In the genomic region with DNA sequence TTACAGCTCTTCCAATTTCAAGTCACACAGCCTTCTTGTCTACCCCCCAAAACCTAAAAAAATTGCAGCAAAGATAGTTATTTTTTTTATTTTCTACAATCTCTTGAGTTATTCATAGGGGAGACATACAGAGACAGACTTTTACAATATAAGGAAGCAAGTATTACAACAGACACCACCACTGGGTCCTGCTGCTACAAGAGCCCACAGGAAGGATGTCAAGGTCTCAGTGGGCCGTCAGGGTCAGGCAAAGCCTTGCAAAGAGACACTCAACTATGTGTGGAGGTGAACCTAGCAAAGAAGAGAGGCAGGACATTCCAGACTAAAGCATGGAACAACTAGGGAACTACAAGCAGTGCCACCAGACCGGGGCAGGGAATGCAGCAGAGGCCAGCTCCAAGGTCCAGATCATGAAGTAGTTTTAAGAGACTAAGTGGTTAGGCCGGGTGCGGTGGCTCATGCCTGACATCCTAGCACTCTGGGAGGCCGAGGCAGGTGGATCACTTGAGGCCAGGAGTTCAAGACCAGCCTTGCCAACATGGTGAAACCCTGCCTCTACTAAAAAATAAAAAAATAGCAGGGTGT, we compare ENCODE assay signal across 15 cellular contexts. TPM values are rescaled to one million over a fixed set of nuclear protein-coding genes. Genes with fewer than 3 reads are reported as not detected.
DNase-seq lines count a peak whose midpoint lies in the region; ATAC-seq, FAIRE-seq and TF ChIP-seq lines count a peak whose summit lies in the region.
"Had no signal": no experiment of that assay in that cellular context is flagged by ENCODE, and none has a peak within 500 bp of the region (broad histone marks: within the 10 kb centered on the region; RNA-seq: fewer than 3 reads in every experiment).

No MANE protein-coding gene starts in this region.

- H3K9ac ChIP-seq in K562 (ENCODE audit: insufficient read depth in 1 of 2, low read depth in 2 of 2, low read length in 2 of 2) = no peak overlapping the region

- CTCF ChIA-PET in K562 (lab: Yijun Ruan, JAX; ENCODE audit: low intra/inter-chr PET ratio) = no interaction called here

- intact Hi-C loops in K562 (cut with micrococcal nuclease) = no loop called here
- intact Hi-C loops in uterus (cut with DNase I; ENCODE audit: low total_unique reads) = no loop called here

- TF ChIP-seq CTCF in NB4 (IDR thresholded peaks at IDR 0.05; ENCODE audit: low read depth, low read length) (no peak), K562 (IDR thresholded peaks at IDR 0.05 in 2 of 3, conservative IDR thresholded peaks at IDR 0.05 in 1 of 3; ENCODE audit: insufficient read depth in 2 of 3, low read depth in 1 of 3, low read length in 3 of 3) (no peak; a peak in 1 of 6 replicates), uterus (IDR thresholded peaks at IDR 0.05) (no peak), coronary artery (IDR thresholded peaks at IDR 0.05) (no peak)

- no TSS peak for BruUV-seq in K562 (replicated peaks; lab: Mats Ljungman, UMichigan)

- peak overlapping the region; percentile 73 for H2AFZ ChIP-seq in K562 (ENCODE audit: low read depth, low read length)

- ATAC-seq in K562 = no peak

- no peak for TF ChIP-seq RAD21 in K562 (CRISPR knock-in tag; conservative IDR thresholded peaks at IDR 0.05 in 1 of 2, IDR thresholded peaks at IDR 0.05 in 1 of 2)

- H3K9me3 ChIP-seq in K562 (replicated peaks; ENCODE audit: control insufficient read depth, insufficient read depth, low read depth, low read length) (no peaks in the 10 kb centered on the region), uterus (no peaks in the 10 kb centered on the region)
- H3K9me3 ChIP-seq: HAP-1 had no signal

- H3K27ac ChIP-seq in K562 (ENCODE audit: extremely low read depth, low read depth, low read length) (no peak overlapping the region), uterus (peak overlapping the region; percentile 22 to 25), coronary artery (no peak overlapping the region)
- H3K27ac ChIP-seq: SK-N-MC had no signal

- no peaks in the 10 kb centered on the region for H3K36me3 ChIP-seq in K562 (ENCODE audit: control insufficient read depth, insufficient read depth, low read length)
- no peaks in the 10 kb centered on the region for H3K36me3 ChIP-seq in uterus
- H3K36me3 ChIP-seq: HAP-1 had no signal

- peak; percentile 70 for DNase-seq in SIG-M5 treated with dmso at 0.1 percent for 504 hours (lab: John Stamatoyannopoulos, UW; ENCODE audit: unreplicated experiment)
- no peak for DNase-seq in SIG-M5 (lab: John Stamatoyannopoulos, UW)
- DNase-seq in NB4 (ENCODE audit: low read depth) = peak; percentile 94
- DNase-seq in K562 (ENCODE audit: extremely low read depth in 1 of 4, low spot score in 3 of 4) = no peak
- no peak for DNase-seq in uterus
- DNase-seq in amniotic stem cell (lab: John Stamatoyannopoulos, UW) = no peak
- DNase-seq in coronary artery (ENCODE audit: low spot score) = no peak
- DNase-seq in GDM1 (lab: John Stamatoyannopoulos, UW) = no peak
- DNase-seq: CD4-positive, CD25-positive, alpha-beta regulatory T cell; NCI-H2029; NCI-H2171 treated with DMSO at 0.1 percent for 48 hours; NCI-H510A had no signal

- TF ChIP-seq POLR2A in NB4 (IDR thresholded peaks at IDR 0.05; ENCODE audit: extremely low read depth, insufficient read length) = no peak
- no peak for TF ChIP-seq POLR2A in K562 (conservative IDR thresholded peaks at IDR 0.05)
- no peak for TF ChIP-seq POLR2A in uterus (IDR thresholded peaks at IDR 0.05)

- no peaks in the 10 kb centered on the region; a peak in 1 of 5 replicates for H3K27me3 ChIP-seq in K562 (ENCODE audit: control insufficient read depth in 2 of 2, insufficient read depth in 2 of 2, low read length in 2 of 2)
- no peaks in the 10 kb centered on the region for H3K27me3 ChIP-seq in uterus

- TF ChIP-seq EP300 in K562 (IDR thresholded peaks at IDR 0.05; ENCODE audit: low read length) = no peak

- peak overlapping the region; percentile 8 for H3K4me3 ChIP-seq in NB4 (ENCODE audit: low read depth, low read length)
- H3K4me3 ChIP-seq in K562 = no peak overlapping the region
- H3K4me3 ChIP-seq in uterus = no peak overlapping the region
- no peak overlapping the region for H3K4me3 ChIP-seq in coronary artery
- H3K4me3 ChIP-seq: HAP-1, SK-N-MC had no signal

- in situ Hi-C loops in K562 (cut with MboI) = loop anchor here (5.0 kb wide), 1 partner anchor 81 kb away; no protein-coding TSS in a partner anchor

- FAIRE-seq in K562 (lab: Jason Lieb, UNC) = no peak
- FAIRE-seq: GM12892 had no signal

- 36% methylated on average over 5 of the region's 5 CpGs for WGBS in K562 (ENCODE audit: insufficient coverage, low coverage, missing lambda C conversion rate)

- H3K4me1 ChIP-seq in K562 (replicated peaks in 1 of 2; ENCODE audit: control insufficient read depth in 2 of 2, insufficient read depth in 2 of 2, low read length in 2 of 2) (peaks cover 3 to 9% of the 10 kb centered on the region in 2 experiments; a peak in 3 of 5 replicates), uterus (no peaks in the 10 kb centered on the region)
- H3K4me1 ChIP-seq: HAP-1 had no signal

- H4K20me1 ChIP-seq in K562 (replicated peaks; ENCODE audit: control insufficient read depth, insufficient read depth, low read length) = no peaks in the 10 kb centered on the region

- no peaks in the 10 kb centered on the region for H3K79me2 ChIP-seq in K562 (ENCODE audit: control insufficient read depth, insufficient read depth, low read length)

- POLR2A ChIA-PET in K562 (lab: Yijun Ruan, JAX) = interaction anchor here (0.7 to 1.5 kb wide), 2 partner anchors 13 to 216 kb away, joined by 3 read pairs; no protein-coding TSS in a partner anchor

- H3K4me2 ChIP-seq in K562 (ENCODE audit: insufficient read depth, low read length) = no peak overlapping the region

- no peaks in the 10 kb centered on the region for H3K9me1 ChIP-seq in K562 (ENCODE audit: control insufficient read depth, insufficient read depth, low read length)

TF ChIP-seq in K562, 482 proteins besides CTCF, POLR2A, EP300 and RAD21 (continues in another document):
- no peak for TF ChIP-seq FOXA1 (IDR thresholded peaks at IDR 0.05; ENCODE audit: borderline replicate concordance)
- no peak for TF ChIP-seq FOXK2 (conservative IDR thresholded peaks at IDR 0.05 in 1 of 2, IDR thresholded peaks at IDR 0.05 in 1 of 2; ENCODE audit: low read depth in 2 of 2)
- TF ChIP-seq KDM1A (IDR thresholded peaks at IDR 0.05) = no peak
- TF ChIP-seq HDAC6 (IDR thresholded peaks at IDR 0.05; ENCODE audit: low read depth, low read length) = no peak
- no peak for TF ChIP-seq NCOA6 (IDR thresholded peaks at IDR 0.05)
- TF ChIP-seq, protein P1, sequence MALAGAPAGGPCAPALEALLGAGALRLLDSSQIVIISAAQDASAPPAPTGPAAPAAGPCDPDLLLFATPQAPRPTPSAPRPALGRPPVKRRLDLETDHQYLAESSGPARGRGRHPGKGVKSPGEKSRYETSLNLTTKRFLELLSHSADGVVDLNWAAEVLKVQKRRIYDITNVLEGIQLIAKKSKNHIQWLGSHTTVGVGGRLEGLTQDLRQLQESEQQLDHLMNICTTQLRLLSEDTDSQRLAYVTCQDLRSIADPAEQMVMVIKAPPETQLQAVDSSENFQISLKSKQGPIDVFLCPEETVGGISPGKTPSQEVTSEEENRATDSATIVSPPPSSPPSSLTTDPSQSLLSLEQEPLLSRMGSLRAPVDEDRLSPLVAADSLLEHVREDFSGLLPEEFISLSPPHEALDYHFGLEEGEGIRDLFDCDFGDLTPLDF (CRISPR knock-in tag; IDR thresholded peaks at IDR 0.05) = no peak

RNA-seq across cellular contexts. Expression of a gene that starts 28.2 kb away (rescaled TPM):
- 4.0 and 6.3 TPM in 2 replicates for total RNA-seq in K562 (2011; cell fraction: chromatin; rRNA removed; ENCODE audit: low replicate concordance)
- 4.8 and 4.9 TPM in 2 replicates for total RNA-seq in K562 (2011; cell fraction: nucleolus; rRNA removed)
- 4.4 and 6.7 TPM in 2 replicates for total RNA-seq in K562 (2011; cell fraction: nucleoplasm; rRNA removed)
- total RNA-seq in K562 (2014; rRNA removed) (3.6 and 4.9 TPM in 2 replicates), K562 (2014; rRNA removed; fragmentation: Illumina TruSeq; extraction: Trizol) (3.9 and 4.0 TPM in 2 replicates), K562 (2015; rRNA removed; fragmentation: Illumina TruSeq; extraction: Trizol) (5.5 and 5.7 TPM in 2 replicates), K562 (2021) (11.0 and 11.5 TPM in 2 replicates), uterus (100 to 1,000 TPM in 1 of 4 donors, 10 to 100 TPM in 3; 32.8 to 122 (median 37.7) TPM)
- polyA plus RNA-seq in K562 (2011; rRNA removed) (4.6 and 5.0 TPM in 2 replicates), K562 (2014; fragmentation: Illumina TruSeq; extraction: Trizol) (7.0 and 7.6 TPM in 2 replicates), K562 (2014; fragmentation: Nextera tagmentation; extraction: Ambion mirVana) (under 1 TPM; 0.84 to 0.86 TPM), K562 (2014; rRNA removed) (5.1 and 6.0 TPM in 2 replicates)
- polyA plus RNA-seq in K562 (2011; cell fraction: cytosol; rRNA removed) = 4.7 and 8.4 TPM in 2 replicates
- 3.1 and 5.6 TPM in 2 replicates for polyA plus RNA-seq in K562 (2011; cell fraction: nucleus; rRNA removed)
- 6.8 and 12.0 TPM in 2 replicates for polyA plus RNA-seq in K562 (2012)
- polyA minus RNA-seq in K562 (2011; rRNA and poly(A)+ RNA removed) = 3.4 and 4.7 TPM in 2 replicates
- polyA minus RNA-seq in K562 (2011; cell fraction: cytosol; rRNA and poly(A)+ RNA removed) = 6.1 and 6.4 TPM in 2 replicates
- polyA minus RNA-seq in K562 (2011; cell fraction: nucleus; rRNA and poly(A)+ RNA removed) = 3.0 TPM in 2 replicates

RNA-seq across cellular contexts. Expression of a gene that starts 38.7 kb away (rescaled TPM):
- total RNA-seq in K562 (2011; cell fraction: chromatin; rRNA removed; ENCODE audit: low replicate concordance) = 0.16 TPM in 1 of 2 replicates, not detected in the other
- total RNA-seq in K562 (2011; cell fraction: nucleolus; rRNA removed) = 0.13 and 0.17 TPM in 2 replicates
- total RNA-seq in K562 (2011; cell fraction: nucleoplasm; rRNA removed) = 0.15 and 0.31 TPM in 2 replicates
- total RNA-seq in K562 (2014; rRNA removed) (0.65 and 0.68 TPM in 2 replicates), K562 (2014; rRNA removed; fragmentation: Illumina TruSeq; extraction: Trizol) (0.80 and 0.83 TPM in 2 replicates), K562 (2015; rRNA removed; fragmentation: Illumina TruSeq; extraction: Trizol) (0.18 and 0.30 TPM in 2 replicates), K562 (2021) (0.27 and 0.31 TPM in 2 replicates), uterus (under 1 TPM in 3 of 4 donors, not detected in 1; 0.14 to 0.29 (median 0.26) TPM)
- polyA plus RNA-seq in K562 (2011; rRNA removed) (1.6 and 1.8 TPM in 2 replicates), K562 (2014; fragmentation: Illumina TruSeq; extraction: Trizol) (3.2 and 3.4 TPM in 2 replicates), K562 (2014; fragmentation: Nextera tagmentation; extraction: Ambion mirVana) (under 1 TPM in 1 of 2 experiments, not detected in 1; 0.03 TPM), K562 (2014; rRNA removed) (0.37 and 0.43 TPM in 2 replicates)
- polyA plus RNA-seq in K562 (2011; cell fraction: cytosol; rRNA removed) = 0.97 and 1.1 TPM in 2 replicates
- polyA plus RNA-seq in K562 (2011; cell fraction: nucleus; rRNA removed) = 0.20 and 0.35 TPM in 2 replicates
- 0.54 and 1.1 TPM in 2 replicates for polyA plus RNA-seq in K562 (2012)
- 3.2 and 4.7 TPM in 2 replicates for polyA minus RNA-seq in K562 (2011; rRNA and poly(A)+ RNA removed)
- 0.64 and 0.67 TPM in 2 replicates for polyA minus RNA-seq in K562 (2011; cell fraction: cytosol; rRNA and poly(A)+ RNA removed)
- under 0.01 and 0.11 TPM in 2 replicates for polyA minus RNA-seq in K562 (2011; cell fraction: nucleus; rRNA and poly(A)+ RNA removed)
- total RNA-seq: CD4-positive, CD25-positive, alpha-beta regulatory T cell had no signal

Comparison
In these comparisons a context has a peak if more than half of its experiments do, and no peak if none do; other contexts are left out.
1. DNase-seq: peak in SIG-M5 treated with dmso at 0.1 percent for 504 hours (single experiment) and NB4 (single experiment); none in SIG-M5 (single experiment), K562 (0 of 4), uterus (0 of 2), amniotic stem cell (single experiment), coronary artery (single experiment) and GDM1 (single experiment).
2. H3K27ac ChIP-seq: peak in uterus (2 of 2); none in K562 (single experiment) and coronary artery (0 of 2).